In the genomic region with DNA sequence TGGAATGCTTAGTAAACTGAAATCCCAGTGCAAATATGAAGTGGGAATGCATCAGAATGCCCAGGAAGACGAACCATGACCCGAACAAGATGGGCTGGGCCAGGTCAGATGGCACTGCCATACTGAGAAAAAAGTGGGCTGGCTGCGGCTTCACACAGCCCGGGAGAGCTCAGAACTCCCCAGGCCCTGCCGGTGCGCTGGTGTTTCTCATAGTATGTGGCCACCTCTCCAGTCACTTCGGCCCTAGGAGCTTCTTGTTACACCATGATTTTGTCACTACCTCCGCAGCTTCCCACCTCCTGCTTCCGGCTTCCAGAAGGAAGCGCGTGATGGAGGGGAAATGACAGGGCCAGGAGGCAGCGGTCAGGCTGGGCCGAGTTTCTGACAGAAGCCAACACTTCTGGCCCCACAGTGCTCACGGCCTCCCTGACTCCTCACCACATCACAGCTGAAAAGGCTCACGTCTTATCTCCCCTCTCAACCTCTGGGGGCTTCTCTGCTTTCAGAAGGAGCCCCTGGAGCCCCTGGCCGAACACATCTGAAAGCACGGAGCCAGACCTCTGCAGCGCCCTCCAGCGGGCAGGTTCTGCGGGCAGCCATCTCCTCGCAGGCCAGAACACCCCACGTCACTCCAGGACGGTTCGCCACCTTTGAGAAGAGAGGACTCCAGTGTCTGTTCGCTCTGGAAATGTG, we compare ENCODE assay signal across 8 cellular contexts. TPM values are rescaled to one million over a fixed set of nuclear protein-coding genes. Genes with fewer than 3 reads are reported as not detected.
A peak's percentile ranks its signal among the peaks of the same experiment; 100 is the strongest.
DNase-seq lines count a peak whose midpoint lies in the region; ATAC-seq, FAIRE-seq and TF ChIP-seq lines count a peak whose summit lies in the region.

No MANE protein-coding gene starts in this region.

- H3K4me3 Mint-ChIP-seq in activated CD8-positive, alpha-beta T cell treated with anti-CD3 and anti-CD28 coated beads for 36 hours = peak overlapping the region; percentile 82

- H3K9me3 Mint-ChIP-seq in activated CD8-positive, alpha-beta T cell treated with anti-CD3 and anti-CD28 coated beads for 36 hours = no peaks in the 10 kb centered on the region

- peak overlapping the region; percentile 94 for H3K27ac Mint-ChIP-seq in activated CD8-positive, alpha-beta T cell treated with anti-CD3 and anti-CD28 coated beads for 36 hours

- TF ChIP-seq CTCF in HL-60 (IDR thresholded peaks at IDR 0.05; ENCODE audit: insufficient read depth, low read length) = no peak
- TF ChIP-seq CTCF in activated CD8-positive, alpha-beta T cell treated with anti-CD3 and anti-CD28 coated beads for 36 hours (IDR thresholded peaks at IDR 0.05) = peak; percentile 75
- TF ChIP-seq CTCF in fibroblast of lung (conservative IDR thresholded peaks at IDR 0.05 in 1 of 2, IDR thresholded peaks at IDR 0.05 in 1 of 2; ENCODE audit: low read depth in 1 of 2, low read length in 2 of 2) = peak; percentile 24 to 25
- TF ChIP-seq CTCF in GM20000 (IDR thresholded peaks at IDR 0.05; ENCODE audit: extremely low read depth, missing control alignments) = no peak

- H3K27me3 Mint-ChIP-seq in activated CD8-positive, alpha-beta T cell treated with anti-CD3 and anti-CD28 coated beads for 36 hours = peaks cover 3% of the 10 kb centered on the region

- DNase-seq in HL-60 (ENCODE audit: low read depth in 1 of 2, low spot score in 1 of 2) = no peak
- peak; percentile 91 for DNase-seq in activated CD8-positive, alpha-beta T cell treated with anti-CD3 and anti-CD28 coated beads for 36 hours
- DNase-seq in fibroblast of lung (ENCODE audit: low read depth in 2 of 2) = no peak
- DNase-seq in stimulated activated CD4-positive, alpha-beta T cell treated with anti-CD3 and anti-CD28 coated beads, Interleukin-4, amount 100 ng/mL, for 48 hours (ENCODE audit: low read depth in 2 of 2) = peak; percentile 70
- DNase-seq in GM19239 (ENCODE audit: insufficient read length, low spot score) = no peak
- no peak for DNase-seq in SW 1271 (lab: John Stamatoyannopoulos, UW)
- no peak for DNase-seq in GM20000 (ENCODE audit: low spot score)

- H3K79me2 ChIP-seq in fibroblast of lung (ENCODE audit: control insufficient read depth, insufficient read depth, low read length) = no peaks in the 10 kb centered on the region

- no peaks in the 10 kb centered on the region for H3K9me3 ChIP-seq in fibroblast of lung (ENCODE audit: control insufficient read depth, insufficient read depth, low read depth, low read length)

- H3K27me3 ChIP-seq in HL-60 (ENCODE audit: insufficient read depth, poor library complexity, severe bottlenecking) (no peaks in the 10 kb centered on the region), fibroblast of lung (ENCODE audit: control insufficient read depth, insufficient read depth, low read length) (no peaks in the 10 kb centered on the region)

- H2AFZ ChIP-seq in fibroblast of lung (ENCODE audit: low read length) = no peak overlapping the region

- CTCF ChIA-PET in activated CD8-positive, alpha-beta T cell treated with anti-CD3 and anti-CD28 coated beads for 36 hours (lab: Charles Lee) = interaction anchor here (0.7 to 5.2 kb wide), 18 partner anchors 9 to 824 kb away, joined by 3 to 259 read pairs (median 3); no protein-coding TSS in a partner anchor

- H3K4me3 ChIP-seq in HL-60 (replicated peaks; ENCODE audit: insufficient read depth, low read length) (no peak overlapping the region), fibroblast of lung (replicated peaks in 1 of 4; ENCODE audit: control extremely low read depth in 1 of 4, insufficient read depth in 1 of 4, low read depth in 3 of 4, low read length in 4 of 4) (no peak overlapping the region)

- H3K4me1 Mint-ChIP-seq in activated CD8-positive, alpha-beta T cell treated with anti-CD3 and anti-CD28 coated beads for 36 hours (ENCODE audit: low read depth) = peaks cover 80% of the 10 kb centered on the region

- intact Hi-C loops in activated CD8-positive, alpha-beta T cell treated with anti-CD3 and anti-CD28 coated beads for 36 hours (cut with micrococcal nuclease) = loop anchor here (5.0 to 10.0 kb wide), 3 partner anchors 641 to 814 kb away; no protein-coding TSS in a partner anchor

- H3K36me3 ChIP-seq in fibroblast of lung (ENCODE audit: control insufficient read depth, insufficient read depth, low read length) = no peaks in the 10 kb centered on the region

- H3K9ac ChIP-seq in fibroblast of lung (ENCODE audit: insufficient read depth, low read length) = no peak overlapping the region

- no peak overlapping the region for H3K4me2 ChIP-seq in fibroblast of lung (ENCODE audit: extremely low read depth, insufficient read depth, low read length)

- POLR2A ChIA-PET in activated CD8-positive, alpha-beta T cell treated with anti-CD3 and anti-CD28 coated beads for 36 hours (lab: Charles Lee) = interaction anchor here (0.8 to 14.7 kb wide), 8 partner anchors 9 to 52 kb away, joined by 3 to 575 read pairs (median 6); a partner anchor contains a TSS

- H3K36me3 Mint-ChIP-seq in activated CD8-positive, alpha-beta T cell treated with anti-CD3 and anti-CD28 coated beads for 36 hours (ENCODE audit: low read depth) = peaks cover 27% of the 10 kb centered on the region

- H3K27ac ChIP-seq in HL-60 (replicated peaks) (peak overlapping the region; percentile 99), fibroblast of lung (ENCODE audit: insufficient read depth, low read length) (no peak overlapping the region)

- no peaks in the 10 kb centered on the region for H4K20me1 ChIP-seq in fibroblast of lung (ENCODE audit: control insufficient read depth, extremely low read depth, insufficient read depth, low read length)

- no peak for FAIRE-seq in GM19239 (lab: Jason Lieb, UNC)

- ATAC-seq in activated CD8-positive, alpha-beta T cell treated with anti-CD3 and anti-CD28 coated beads for 36 hours = peak; percentile 7
- ATAC-seq in HG02678 (IDR thresholded peaks at IDR 0.05; ENCODE audit: unreplicated experiment) = no peak

- peaks cover 6% of the 10 kb centered on the region for H3K4me1 ChIP-seq in fibroblast of lung (ENCODE audit: control insufficient read depth, extremely low read depth, insufficient read depth, low read length)

RNA-seq across cellular contexts. Expression of a gene that starts 30.7 kb away (rescaled TPM):
- 100 to 1,000 TPM; 194 to 196 TPM for total RNA-seq in activated CD8-positive, alpha-beta T cell treated with anti-CD3 and anti-CD28 coated beads for 36 hours
- total RNA-seq in fibroblast of lung = 235 and 249 TPM in 2 replicates
- 623 and 651 TPM in 2 replicates for polyA plus RNA-seq in fibroblast of lung
- 466 and 481 TPM in 2 replicates for polyA plus RNA-seq in fibroblast of lung (2012)
- polyA minus RNA-seq in fibroblast of lung (ENCODE audit: low replicate concordance) = 385 and 479 TPM in 2 replicates

RNA-seq across cellular contexts. Expression of a gene that starts 39.7 kb away (rescaled TPM):
- total RNA-seq in activated CD8-positive, alpha-beta T cell treated with anti-CD3 and anti-CD28 coated beads for 36 hours = 1 to 10 TPM; 8.6 to 9.4 TPM
- 20.5 and 40.0 TPM in 2 replicates for total RNA-seq in fibroblast of lung
- polyA plus RNA-seq in fibroblast of lung = 41.3 and 61.2 TPM in 2 replicates
- polyA plus RNA-seq in fibroblast of lung (2012) = 33.5 and 68.1 TPM in 2 replicates
- 90.3 and 116 TPM in 2 replicates for polyA minus RNA-seq in fibroblast of lung (ENCODE audit: low replicate concordance)

Comparison
In these comparisons a context has a peak if more than half of its experiments do, and no peak if none do; other contexts are left out.
1. DNase-seq: peak in activated CD8-positive, alpha-beta T cell treated with anti-CD3 and anti-CD28 coated beads for 36 hours (single experiment) and stimulated activated CD4-positive, alpha-beta T cell treated with anti-CD3 and anti-CD28 coated beads, Interleukin-4, amount 100 ng/mL, for 48 hours (2 of 2); none in HL-60 (0 of 2), fibroblast of lung (0 of 2), GM19239 (single experiment), SW 1271 (0 of 2) and GM20000 (single experiment).
2. CTCF ChIP-seq: peak in activated CD8-positive, alpha-beta T cell treated with anti-CD3 and anti-CD28 coated beads for 36 hours (single experiment) and fibroblast of lung (2 of 2); none in HL-60 (single experiment) and GM20000 (single experiment).